ENCODE assay signal across 10 cellular contexts in the genomic region with DNA sequence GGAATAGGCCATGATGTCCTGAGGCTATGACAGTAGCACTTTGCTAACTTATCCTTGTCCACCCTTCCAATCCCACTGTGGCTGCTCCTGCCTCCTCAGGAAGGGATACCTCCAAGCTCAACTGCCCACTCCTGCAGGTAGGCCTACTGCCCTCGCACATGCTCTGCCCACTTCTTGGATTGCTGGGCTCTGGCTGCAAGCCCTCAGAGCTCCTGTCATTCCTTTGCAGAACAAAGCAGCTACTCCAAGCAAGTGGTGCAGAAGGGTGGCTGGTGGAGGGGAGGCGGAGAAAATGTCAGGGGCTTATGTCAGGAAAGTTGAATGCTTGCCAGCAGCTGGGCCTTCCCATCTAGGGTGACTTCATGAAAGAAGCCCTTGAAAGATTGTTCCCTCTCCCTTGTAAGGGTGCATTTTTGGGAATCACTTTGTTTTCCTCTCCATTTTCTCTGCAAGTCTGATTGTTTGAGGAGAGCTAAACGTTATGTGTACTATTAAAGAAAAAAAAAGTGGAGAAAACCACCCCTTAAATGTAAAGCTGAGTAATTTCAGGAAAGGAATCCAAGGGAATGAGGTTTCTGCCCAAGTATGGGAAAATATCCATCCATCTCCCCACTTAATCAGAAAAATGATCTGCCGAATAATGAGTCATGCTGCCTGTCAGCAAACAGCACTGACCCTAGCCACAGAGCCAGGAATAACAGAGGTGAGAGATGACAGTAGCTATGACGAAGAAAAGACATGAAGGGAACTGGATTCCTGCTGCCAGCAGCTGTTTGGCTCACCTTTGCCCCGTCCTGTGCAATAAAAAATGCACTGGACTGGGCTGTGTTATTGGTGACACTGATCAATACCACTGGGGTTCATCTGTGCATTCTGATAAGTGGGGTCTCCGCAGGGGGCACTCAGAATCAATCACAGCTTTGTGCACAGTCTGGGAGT.
DNase-seq lines count a peak whose midpoint lies in the region; ATAC-seq and TF ChIP-seq lines count a peak whose summit lies in the region.
"Had no signal": no experiment of that assay in that cellular context is flagged by ENCODE, and none has a peak within 500 bp of the region (broad histone marks: within the 10 kb centered on the region; RNA-seq: fewer than 3 reads in every experiment).

No MANE protein-coding gene starts in this region.

- no peak overlapping the region for H2BK120ac ChIP-seq in mesenchymal stem cell (ENCODE audit: low read depth, low read length)

- H3K4me2 ChIP-seq in mesenchymal stem cell (ENCODE audit: low read length, poor library complexity, severe bottlenecking), result no peak overlapping the region
- H3K4me2 ChIP-seq: BLaER1 had no signal

- H2BK12ac ChIP-seq in mesenchymal stem cell (ENCODE audit: low read length in 2 of 2), result peak overlapping the region in 1 of 2 experiments; percentile 63

- DNase-seq in cardiac muscle cell (ENCODE audit: low read depth in 1 of 2, low spot score in 1 of 2) (peak; percentile 61 to 80), left ventricle myocardium inferior (no peak), brain microvascular endothelial cell (peak; percentile 76), mesenchymal stem cell (peak; percentile 79), COLO668 (lab: John Stamatoyannopoulos, UW; ENCODE audit: unreplicated experiment) (no peak)
- DNase-seq in activated CD4-positive, CD25-positive, alpha-beta regulatory T cell treated with anti-CD3 and anti-CD28 coated beads, Interleukin-2, amount 50 U/mL, for 72 hours, result no peak
- DNase-seq: activated T-cell treated with anti-CD3 and anti-CD28 coated beads, Interleukin-2, amount 50 U/mL, for 72 hours had no signal

- H4K91ac ChIP-seq in mesenchymal stem cell (ENCODE audit: low read length), result peak overlapping the region; percentile 83

- 9% methylated on average over 3 of the region's 7 CpGs for WGBS in mesenchymal stem cell

- no peak overlapping the region for H3K23ac ChIP-seq in mesenchymal stem cell (ENCODE audit: low read length in 2 of 2)

- no peak for ATAC-seq in HG03432 (IDR thresholded peaks at IDR 0.05; ENCODE audit: unreplicated experiment)
- ATAC-seq in HG02970 (IDR thresholded peaks at IDR 0.05; ENCODE audit: low FRiP score, unreplicated experiment), result no peak
- ATAC-seq: activated T-cell treated with anti-CD3 and anti-CD28 coated beads, Interleukin-2, amount 50 U/mL, for 72 hours had no signal

- H3K9ac ChIP-seq in mesenchymal stem cell (ENCODE audit: low read length), result peak overlapping the region; percentile 11
- H3K9ac ChIP-seq: BLaER1 had no signal

- H2AK5ac ChIP-seq in mesenchymal stem cell (ENCODE audit: low read length, severe bottlenecking), result no peak overlapping the region

- H2AFZ ChIP-seq in mesenchymal stem cell (ENCODE audit: low read depth, low read length), result no peak overlapping the region

- H3K36me3 ChIP-seq in cardiac muscle cell (no peaks in the 10 kb centered on the region), left ventricle myocardium inferior (no peaks in the 10 kb centered on the region), brain microvascular endothelial cell (replicated peaks) (no peaks in the 10 kb centered on the region), mesenchymal stem cell (ENCODE audit: control insufficient read depth in 1 of 2, insufficient read depth in 2 of 2, low read depth in 1 of 2, low read length in 2 of 2) (no peaks in the 10 kb centered on the region)
- H3K36me3 ChIP-seq: BLaER1 had no signal

- peak overlapping the region in 1 of 2 experiments; percentile 88 for H3K14ac ChIP-seq in mesenchymal stem cell (ENCODE audit: low read length in 2 of 2)

- no peaks in the 10 kb centered on the region for H3K27me3 ChIP-seq in cardiac muscle cell
- no peaks in the 10 kb centered on the region for H3K27me3 ChIP-seq in left ventricle myocardium inferior (ENCODE audit: low read depth)
- no peaks in the 10 kb centered on the region for H3K27me3 ChIP-seq in brain microvascular endothelial cell (replicated peaks)
- H3K27me3 ChIP-seq in mesenchymal stem cell (ENCODE audit: control insufficient read depth in 1 of 2, insufficient read depth in 1 of 2, low read length in 2 of 2), result peaks cover 0 to 60% of the 10 kb centered on the region in 2 experiments

- in situ Hi-C loops in brain microvascular endothelial cell (cut with HindIII; ENCODE audit: low pct_ligation_motif_present, low sequenced_read_pairs), result no loop called here

- H4K8ac ChIP-seq in mesenchymal stem cell (ENCODE audit: low read length), result peak overlapping the region; percentile 4

- peaks cover 18% of the 10 kb centered on the region for H3K4me1 ChIP-seq in cardiac muscle cell (ENCODE audit: low read depth)
- H3K4me1 ChIP-seq in left ventricle myocardium inferior, result no peaks in the 10 kb centered on the region
- peaks cover 13% of the 10 kb centered on the region for H3K4me1 ChIP-seq in mesenchymal stem cell (ENCODE audit: control insufficient read depth, insufficient read depth, low read depth, low read length)
- H3K4me1 ChIP-seq: BLaER1 had no signal

- H3K9me3 ChIP-seq in cardiac muscle cell (ENCODE audit: low read depth) (no peaks in the 10 kb centered on the region), left ventricle myocardium inferior (replicated peaks) (no peaks in the 10 kb centered on the region), mesenchymal stem cell (ENCODE audit: control insufficient read depth, low read length) (no peaks in the 10 kb centered on the region)
- H3K9me3 ChIP-seq: BLaER1 had no signal

- H2BK5ac ChIP-seq in mesenchymal stem cell (ENCODE audit: low read depth, low read length, poor library complexity, severe bottlenecking), result no peak overlapping the region

- no peak overlapping the region for H2BK15ac ChIP-seq in mesenchymal stem cell (ENCODE audit: low read depth, poor library complexity, severe bottlenecking)

- no peaks in the 10 kb centered on the region for H3K79me1 ChIP-seq in mesenchymal stem cell (replicated peaks; ENCODE audit: low read length, poor library complexity, severe bottlenecking)

- intact Hi-C loops in left ventricle myocardium inferior (cut with micrococcal nuclease), result no loop called here

- peak overlapping the region in 1 of 2 experiments; percentile 73 for H3K18ac ChIP-seq in mesenchymal stem cell (ENCODE audit: low read depth in 1 of 2, low read length in 2 of 2)

- no peak overlapping the region for H3K4me3 ChIP-seq in cardiac muscle cell
- no peak overlapping the region for H3K4me3 ChIP-seq in left ventricle myocardium inferior
- no peak overlapping the region for H3K4me3 ChIP-seq in brain microvascular endothelial cell (ENCODE audit: low read depth, low read length)
- peak overlapping the region in 1 of 2 experiments; percentile 77 for H3K4me3 ChIP-seq in mesenchymal stem cell (ENCODE audit: insufficient read depth in 1 of 2, low read depth in 1 of 2, low read length in 2 of 2)
- H3K4me3 ChIP-seq: BLaER1 had no signal

- H3K4ac ChIP-seq in mesenchymal stem cell (ENCODE audit: low read depth in 1 of 2, low read length in 2 of 2), result peak overlapping the region in 1 of 2 experiments; percentile 69

- H3K27ac ChIP-seq in cardiac muscle cell (peak overlapping the region; percentile 92), left ventricle myocardium inferior (replicated peaks) (no peak overlapping the region), brain microvascular endothelial cell (peak overlapping the region; percentile 69), mesenchymal stem cell (ENCODE audit: low read length, poor library complexity, severe bottlenecking) (peak overlapping the region; percentile 83)
- H3K27ac ChIP-seq: BLaER1 had no signal

- no peak for TF ChIP-seq CTCF in cardiac muscle cell (IDR thresholded peaks at IDR 0.05; ENCODE audit: low read depth, low read length)
- no peak for TF ChIP-seq CTCF in left ventricle myocardium inferior (IDR thresholded peaks at IDR 0.05; ENCODE audit: borderline replicate concordance)
- TF ChIP-seq CTCF in brain microvascular endothelial cell (IDR thresholded peaks at IDR 0.05; ENCODE audit: low read depth, low read length, missing control alignments), result no peak

Comparison
In these comparisons a context has a peak if more than half of its experiments do, and no peak if none do; other contexts are left out.
1. DNase-seq: peak in cardiac muscle cell (2 of 2), brain microvascular endothelial cell (single experiment) and mesenchymal stem cell (single experiment); none in left ventricle myocardium inferior (single experiment), COLO668 (single experiment) and activated CD4-positive, CD25-positive, alpha-beta regulatory T cell treated with anti-CD3 and anti-CD28 coated beads, Interleukin-2, amount 50 U/mL, for 72 hours (single experiment).